Comparison of ENCODE assay signal across 1 cellular context in genomic region chr14:103607039-103607668, GRCh38.
TF ChIP-seq lines count a peak whose summit lies in the region.

No MANE protein-coding gene starts in this region.

TF ChIP-seq in WTC11, 78 proteins besides CTCF, POLR2A, EP300 and RAD21 (continued from another document):
- TF ChIP-seq ZNF425 (CRISPR knock-in tag; conservative IDR thresholded peaks at IDR 0.05) = no peak
- TF ChIP-seq USF2 (CRISPR knock-in tag; IDR thresholded peaks at IDR 0.05) = peak; percentile 56; the same call in 1 of the 2 replicates
- no peak for TF ChIP-seq PRDM15 (CRISPR knock-in tag; IDR thresholded peaks at IDR 0.05)
- no peak for TF ChIP-seq SMAD3 (CRISPR knock-in tag; IDR thresholded peaks at IDR 0.05; ENCODE audit: borderline replicate concordance)
- TF ChIP-seq FOXP4 (CRISPR knock-in tag; IDR thresholded peaks at IDR 0.05) = 0 out of 2 replicates have a peak, but pooled peaks have one; percentile 26
- peak; percentile 93 for TF ChIP-seq MAX (CRISPR knock-in tag; IDR thresholded peaks at IDR 0.05)
- no peak for TF ChIP-seq ZNF532 (CRISPR knock-in tag; IDR thresholded peaks at IDR 0.05; ENCODE audit: borderline replicate concordance)
- TF ChIP-seq USF1 (CRISPR knock-in tag; IDR thresholded peaks at IDR 0.05) = no peak
- TF ChIP-seq GRHL2 (CRISPR knock-in tag; IDR thresholded peaks at IDR 0.05; ENCODE audit: insufficient replicate concordance, severe bottlenecking) = no peak
- TF ChIP-seq PRRX2 (CRISPR knock-in tag; IDR thresholded peaks at IDR 0.05) = no peak
- TF ChIP-seq ZNF219 (CRISPR knock-in tag; IDR thresholded peaks at IDR 0.05; ENCODE audit: borderline replicate concordance) = no peak
- no peak for TF ChIP-seq E2F5 (CRISPR knock-in tag; IDR thresholded peaks at IDR 0.05)
- no peak for TF ChIP-seq ESRRA (CRISPR knock-in tag; IDR thresholded peaks at IDR 0.05; ENCODE audit: borderline replicate concordance)
- no peak for TF ChIP-seq NR2C2 (CRISPR knock-in tag; IDR thresholded peaks at IDR 0.05)
- TF ChIP-seq ZMAT4 (CRISPR knock-in tag; IDR thresholded peaks at IDR 0.05) = no peak
- TF ChIP-seq RORB (CRISPR knock-in tag; IDR thresholded peaks at IDR 0.05) = no peak
- no peak for TF ChIP-seq ATF6 (CRISPR knock-in tag; IDR thresholded peaks at IDR 0.05)
- TF ChIP-seq ATF3 (CRISPR knock-in tag; conservative IDR thresholded peaks at IDR 0.05) = no peak
- no peak for TF ChIP-seq TP53 (CRISPR knock-in tag; IDR thresholded peaks at IDR 0.05)
